9 cellular contexts compared by ENCODE assay signal in the genomic region with DNA sequence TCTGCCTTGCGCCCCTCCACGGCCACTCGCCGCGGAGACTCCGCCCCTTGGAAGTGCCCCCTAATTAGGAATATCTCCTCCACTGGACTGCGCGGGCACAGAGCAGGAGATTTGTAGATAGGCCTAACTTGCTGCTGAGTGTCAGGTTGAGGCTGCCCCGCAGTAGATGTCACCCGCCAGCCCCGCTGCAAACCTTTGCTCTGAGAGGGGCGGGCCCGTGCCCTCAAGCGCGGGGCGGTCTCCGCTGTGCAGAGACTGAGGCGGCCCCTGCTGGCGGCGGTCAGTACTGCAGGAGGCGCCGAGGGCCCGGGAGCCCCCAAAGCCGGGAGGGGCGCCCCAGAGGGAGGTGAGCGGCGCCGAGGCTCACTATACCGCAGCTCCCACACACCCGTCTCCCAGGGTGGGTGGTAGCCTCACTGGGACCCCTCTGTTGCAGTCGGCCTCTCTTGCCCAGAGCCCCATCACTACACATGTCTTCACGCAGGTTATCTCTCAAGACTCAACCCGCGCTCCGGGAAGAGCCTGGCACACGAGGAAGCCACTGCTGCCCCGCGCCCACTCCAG. TPM values are rescaled to one million over a fixed set of nuclear protein-coding genes. Genes with fewer than 3 reads are reported as not detected.
A peak's percentile ranks its signal among the peaks of the same experiment; 100 is the strongest.
DNase-seq lines count a peak whose midpoint lies in the region; ATAC-seq and TF ChIP-seq lines count a peak whose summit lies in the region.
"Had no signal": no experiment of that assay in that cellular context is flagged by ENCODE, and none has a peak within 500 bp of the region (broad histone marks: within the 10 kb centered on the region; RNA-seq: fewer than 3 reads in every experiment).

No MANE protein-coding gene starts in this region.

- no peaks in the 10 kb centered on the region for H3K4me1 ChIP-seq in breast epithelium

- POLR2A ChIA-PET in WTC11 (lab: Charles Lee), result interaction anchor here (0.6 kb wide), 1 partner anchor 78 kb away, joined by 3 read pairs; no protein-coding TSS in a partner anchor

- no peak overlapping the region for H3K27ac Mint-ChIP-seq in WTC11

- ATAC-seq in WTC11 (peak; percentile 71), GM21717 (IDR thresholded peaks at IDR 0.05; ENCODE audit: unreplicated experiment) (no peak)

- peak overlapping the region; percentile 11 to 65 (median 52) for H3K4me3 ChIP-seq in breast epithelium

- peak; percentile 99 for TF ChIP-seq CTCF in WTC11 (IDR thresholded peaks at IDR 0.05)
- TF ChIP-seq CTCF in breast epithelium (IDR thresholded peaks at IDR 0.05), result peak; percentile 98 to 99 (median 98)

- no peak for TF ChIP-seq POLR2A in breast epithelium (IDR thresholded peaks at IDR 0.05)

- DNase-seq in Daoy (ENCODE audit: low read depth), result peak; percentile 69
- peak; percentile 45 for DNase-seq in HCEC 1CT
- DNase-seq in NCI-H1930 (lab: John Stamatoyannopoulos, UW), result peak; percentile 25 to 64
- peak; percentile 94 for DNase-seq in WTC11 (ENCODE audit: low spot score)
- DNase-seq in breast epithelium (ENCODE audit: low spot score in 2 of 2), result peak; percentile 55 to 75
- peak; percentile 73 for DNase-seq in kidney tubule cell (ENCODE audit: low spot score)
- peak; percentile 86 to 94 for DNase-seq in stimulated activated CD4-positive, alpha-beta T cell treated with anti-CD3 and anti-CD28 coated beads, Interleukin-2, amount 100 ng/mL, for 48 hours

- no peaks in the 10 kb centered on the region for H3K9me3 Mint-ChIP-seq in WTC11

- no peaks in the 10 kb centered on the region for H3K36me3 Mint-ChIP-seq in WTC11

- intact Hi-C loops in breast epithelium (cut with DNase I; ENCODE audit: low total_unique reads), result loop anchor here (5.0 kb wide), 1 partner anchor 101 kb away; no protein-coding TSS in a partner anchor

- H3K36me3 ChIP-seq in breast epithelium, result no peaks in the 10 kb centered on the region

- peak overlapping the region; percentile 60 to 61 for H3K27ac ChIP-seq in breast epithelium
- H3K27ac ChIP-seq: epithelial cell of prostate had no signal

- CTCF ChIA-PET in WTC11 (lab: Charles Lee), result interaction anchor here (0.6 to 7.5 kb wide), 19 partner anchors 14 to 515 kb away, joined by 3 to 127 read pairs (median 9); no protein-coding TSS in a partner anchor

- H3K27me3 Mint-ChIP-seq in WTC11 (ENCODE audit: low read depth), result peaks cover 33% of the 10 kb centered on the region

- peak overlapping the region; percentile 40 for H3K4me3 Mint-ChIP-seq in WTC11

- no peaks in the 10 kb centered on the region for H3K9me3 ChIP-seq in breast epithelium

- no peaks in the 10 kb centered on the region for H3K27me3 ChIP-seq in breast epithelium

- peaks cover 10% of the 10 kb centered on the region for H3K4me1 Mint-ChIP-seq in WTC11

TF ChIP-seq in WTC11, 78 proteins besides CTCF, POLR2A, EP300 and RAD21 (continues in another document):
- peak; percentile 50; the same call in 1 of the 2 replicates for TF ChIP-seq ZNF121 (CRISPR knock-in tag; IDR thresholded peaks at IDR 0.05)
- no peak for TF ChIP-seq EMX1 (CRISPR knock-in tag; IDR thresholded peaks at IDR 0.05)
- no peak for TF ChIP-seq GTF2I (CRISPR knock-in tag; conservative IDR thresholded peaks at IDR 0.05)
- TF ChIP-seq, protein P1, sequence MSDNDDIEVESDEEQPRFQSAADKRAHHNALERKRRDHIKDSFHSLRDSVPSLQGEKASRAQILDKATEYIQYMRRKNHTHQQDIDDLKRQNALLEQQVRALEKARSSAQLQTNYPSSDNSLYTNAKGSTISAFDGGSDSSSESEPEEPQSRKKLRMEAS (CRISPR knock-in tag; IDR thresholded peaks at IDR 0.05), result no peak
- TF ChIP-seq, protein P2, sequence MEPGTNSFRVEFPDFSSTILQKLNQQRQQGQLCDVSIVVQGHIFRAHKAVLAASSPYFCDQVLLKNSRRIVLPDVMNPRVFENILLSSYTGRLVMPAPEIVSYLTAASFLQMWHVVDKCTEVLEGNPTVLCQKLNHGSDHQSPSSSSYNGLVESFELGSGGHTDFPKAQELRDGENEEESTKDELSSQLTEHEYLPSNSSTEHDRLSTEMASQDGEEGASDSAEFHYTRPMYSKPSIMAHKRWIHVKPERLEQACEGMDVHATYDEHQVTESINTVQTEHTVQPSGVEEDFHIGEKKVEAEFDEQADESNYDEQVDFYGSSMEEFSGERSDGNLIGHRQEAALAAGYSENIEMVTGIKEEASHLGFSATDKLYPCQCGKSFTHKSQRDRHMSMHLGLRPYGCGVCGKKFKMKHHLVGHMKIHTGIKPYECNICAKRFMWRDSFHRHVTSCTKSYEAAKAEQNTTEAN (CRISPR knock-in tag; IDR thresholded peaks at IDR 0.05), result 0 out of 2 replicates have a peak, but pooled peaks have one; percentile 37
- no peak for TF ChIP-seq ZNF317 (CRISPR knock-in tag; IDR thresholded peaks at IDR 0.05; ENCODE audit: borderline replicate concordance, low read depth)
- TF ChIP-seq MYBL2 (CRISPR knock-in tag; IDR thresholded peaks at IDR 0.05), result no peak
- TF ChIP-seq, protein P3, sequence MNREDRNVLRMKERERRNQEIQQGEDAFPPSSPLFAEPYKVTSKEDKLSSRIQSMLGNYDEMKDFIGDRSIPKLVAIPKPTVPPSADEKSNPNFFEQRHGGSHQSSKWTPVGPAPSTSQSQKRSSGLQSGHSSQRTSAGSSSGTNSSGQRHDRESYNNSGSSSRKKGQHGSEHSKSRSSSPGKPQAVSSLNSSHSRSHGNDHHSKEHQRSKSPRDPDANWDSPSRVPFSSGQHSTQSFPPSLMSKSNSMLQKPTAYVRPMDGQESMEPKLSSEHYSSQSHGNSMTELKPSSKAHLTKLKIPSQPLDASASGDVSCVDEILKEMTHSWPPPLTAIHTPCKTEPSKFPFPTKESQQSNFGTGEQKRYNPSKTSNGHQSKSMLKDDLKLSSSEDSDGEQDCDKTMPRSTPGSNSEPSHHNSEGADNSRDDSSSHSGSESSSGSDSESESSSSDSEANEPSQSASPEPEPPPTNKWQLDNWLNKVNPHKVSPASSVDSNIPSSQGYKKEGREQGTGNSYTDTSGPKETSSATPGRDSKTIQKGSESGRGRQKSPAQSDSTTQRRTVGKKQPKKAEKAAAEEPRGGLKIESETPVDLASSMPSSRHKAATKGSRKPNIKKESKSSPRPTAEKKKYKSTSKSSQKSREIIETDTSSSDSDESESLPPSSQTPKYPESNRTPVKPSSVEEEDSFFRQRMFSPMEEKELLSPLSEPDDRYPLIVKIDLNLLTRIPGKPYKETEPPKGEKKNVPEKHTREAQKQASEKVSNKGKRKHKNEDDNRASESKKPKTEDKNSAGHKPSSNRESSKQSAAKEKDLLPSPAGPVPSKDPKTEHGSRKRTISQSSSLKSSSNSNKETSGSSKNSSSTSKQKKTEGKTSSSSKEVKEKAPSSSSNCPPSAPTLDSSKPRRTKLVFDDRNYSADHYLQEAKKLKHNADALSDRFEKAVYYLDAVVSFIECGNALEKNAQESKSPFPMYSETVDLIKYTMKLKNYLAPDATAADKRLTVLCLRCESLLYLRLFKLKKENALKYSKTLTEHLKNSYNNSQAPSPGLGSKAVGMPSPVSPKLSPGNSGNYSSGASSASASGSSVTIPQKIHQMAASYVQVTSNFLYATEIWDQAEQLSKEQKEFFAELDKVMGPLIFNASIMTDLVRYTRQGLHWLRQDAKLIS (CRISPR knock-in tag; IDR thresholded peaks at IDR 0.05; ENCODE audit: borderline replicate concordance), result no peak
- TF ChIP-seq SP1 (CRISPR knock-in tag; conservative IDR thresholded peaks at IDR 0.05), result 0 out of 2 replicates have a peak, but pooled peaks have one; percentile 43
- TF ChIP-seq NFYB (CRISPR knock-in tag; conservative IDR thresholded peaks at IDR 0.05; ENCODE audit: low read depth), result no peak
- TF ChIP-seq, protein P4, sequence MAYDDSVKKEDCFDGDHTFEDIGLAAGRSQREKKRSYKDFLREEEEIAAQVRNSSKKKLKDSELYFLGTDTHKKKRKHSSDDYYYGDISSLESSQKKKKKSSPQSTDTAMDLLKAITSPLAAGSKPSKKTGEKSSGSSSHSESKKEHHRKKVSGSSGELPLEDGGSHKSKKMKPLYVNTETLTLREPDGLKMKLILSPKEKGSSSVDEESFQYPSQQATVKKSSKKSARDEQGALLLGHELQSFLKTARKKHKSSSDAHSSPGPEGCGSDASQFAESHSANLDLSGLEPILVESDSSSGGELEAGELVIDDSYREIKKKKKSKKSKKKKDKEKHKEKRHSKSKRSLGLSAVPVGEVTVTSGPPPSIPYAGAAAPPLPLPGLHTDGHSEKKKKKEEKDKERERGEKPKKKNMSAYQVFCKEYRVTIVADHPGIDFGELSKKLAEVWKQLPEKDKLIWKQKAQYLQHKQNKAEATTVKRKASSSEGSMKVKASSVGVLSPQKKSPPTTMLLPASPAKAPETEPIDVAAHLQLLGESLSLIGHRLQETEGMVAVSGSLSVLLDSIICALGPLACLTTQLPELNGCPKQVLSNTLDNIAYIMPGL (CRISPR knock-in tag; IDR thresholded peaks at IDR 0.05), result peak; percentile 78; the same call in 1 of the 2 replicates
- no peak for TF ChIP-seq ESRRA (CRISPR knock-in tag; IDR thresholded peaks at IDR 0.05; ENCODE audit: borderline replicate concordance)
- no peak for TF ChIP-seq FOXP1 (CRISPR knock-in tag; IDR thresholded peaks at IDR 0.05; ENCODE audit: borderline replicate concordance)

RNA-seq across cellular contexts. Expression of a gene that starts 2.9 kb away (rescaled TPM):
- total RNA-seq in Daoy (2014; rRNA removed; shearing (Covaris generic)), result 0.23 and 1.2 TPM in 2 replicates
- not detected in 3 replicates for total RNA-seq in WTC11 (2021)
- total RNA-seq in breast epithelium, result 1 to 10 TPM in 2 of 3 donors, not detected in 1; 4.3 to 6.1 TPM

RNA-seq across cellular contexts. Expression of a gene that starts 28.5 kb away (rescaled TPM):
- 2.9 and 5.4 TPM in 2 replicates for total RNA-seq in Daoy (2014; rRNA removed; shearing (Covaris generic))
- total RNA-seq in WTC11 (2021), result 8.5 to 13.9 TPM (median 10.1 TPM) in 3 replicates
- total RNA-seq in breast epithelium, result 100 to 1,000 TPM in 1 of 3 donors, 10 to 100 TPM in 2; 18.9 to 132 (median 56.4) TPM
